ENCODE assay signal across 10 cellular contexts in the genomic region with DNA sequence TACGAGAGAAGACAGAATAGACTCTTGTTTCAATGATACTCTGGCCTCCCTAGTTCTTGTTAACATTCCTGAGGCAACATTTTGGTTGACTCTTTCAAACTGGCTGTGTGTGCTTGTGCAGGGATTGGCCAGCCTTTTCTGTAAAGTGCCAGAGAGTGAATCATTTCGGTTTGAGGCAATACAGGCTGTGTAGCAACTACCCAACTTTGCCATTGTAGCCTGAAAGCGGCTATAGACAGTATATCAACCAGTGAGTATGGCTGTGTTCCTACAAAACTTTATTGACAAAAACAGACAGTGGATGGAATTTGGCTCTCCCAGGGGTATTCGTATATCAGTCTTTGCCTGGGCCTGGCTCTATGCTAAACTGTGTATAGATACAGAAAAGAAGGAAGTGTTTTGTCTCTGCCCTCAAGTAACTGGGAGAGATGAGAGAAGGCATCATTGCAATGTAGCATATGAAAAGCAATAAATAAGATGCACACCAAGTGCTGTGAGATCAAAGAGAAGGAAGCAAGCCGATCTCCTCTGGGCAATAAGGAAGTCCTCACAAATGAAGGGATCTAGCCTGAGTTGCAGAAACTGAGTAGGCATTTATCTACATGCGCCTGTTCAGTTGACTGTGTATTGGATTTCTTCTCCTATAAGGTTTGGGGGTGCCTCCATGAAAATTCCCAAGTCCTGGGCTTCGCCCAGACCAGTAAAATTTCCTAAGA.
DNase-seq lines count a peak whose midpoint lies in the region; TF ChIP-seq lines count a peak whose summit lies in the region.
"Had no signal": no experiment of that assay in that cellular context is flagged by ENCODE, and none has a peak within 500 bp of the region (broad histone marks: within the 10 kb centered on the region; RNA-seq: fewer than 3 reads in every experiment).

No MANE protein-coding gene starts in this region.

- H3K4me1 ChIP-seq in SJSA1 (replicated peaks): peaks cover 26% of the 10 kb centered on the region

- H3K4me3 ChIP-seq in SJSA1 (no peak overlapping the region), fibroblast of villous mesenchyme (ENCODE audit: low read depth, low read length) (no peak overlapping the region)

- H3K27me3 ChIP-seq in SJSA1 (replicated peaks): no peaks in the 10 kb centered on the region

- no peaks in the 10 kb centered on the region for H3K9me3 ChIP-seq in SJSA1 (replicated peaks)

- H3K27ac ChIP-seq in SJSA1: peak overlapping the region; percentile 71

- no peak for TF ChIP-seq CTCF in fibroblast of villous mesenchyme (IDR thresholded peaks at IDR 0.05; ENCODE audit: insufficient read depth, low read depth, low read length)

- DNase-seq in GM04503 (ENCODE audit: low read depth) (peak; percentile 95), SJSA1 (ENCODE audit: low read depth in 1 of 2, low spot score in 2 of 2) (peak; percentile 68 to 72), fibroblast of villous mesenchyme (ENCODE audit: low read depth) (peak; percentile 97), renal cortical epithelial cell (ENCODE audit: low read depth) (peak; percentile 91), amygdala (lab: John Stamatoyannopoulos, UW) (no peak), activated gamma-delta T cell treated with Interleukin-2 at 50 U/mL for 16 hours (no peak)
- no peak for DNase-seq in stimulated activated CD4-positive, alpha-beta T cell treated with anti-CD3 and anti-CD28 coated beads, Interleukin-2, amount 100 ng/mL, for 48 hours
- no peak for DNase-seq in activated CD4-positive, alpha-beta T cell treated with anti-CD3 and anti-CD28 coated beads for 4 hours
- DNase-seq: activated naive CD4-positive, alpha-beta T cell; SHP77 had no signal

- no peaks in the 10 kb centered on the region for H3K36me3 ChIP-seq in SJSA1

Comparison
In these comparisons a context has a peak if more than half of its experiments do, and no peak if none do; other contexts are left out.
1. DNase-seq: peak in GM04503 (single experiment), SJSA1 (2 of 2), fibroblast of villous mesenchyme (single experiment) and renal cortical epithelial cell (single experiment); none in amygdala (0 of 56), stimulated activated CD4-positive, alpha-beta T cell treated with anti-CD3 and anti-CD28 coated beads, Interleukin-2, amount 100 ng/mL, for 48 hours (0 of 2), activated gamma-delta T cell treated with Interleukin-2 at 50 U/mL for 16 hours (single experiment) and activated CD4-positive, alpha-beta T cell treated with anti-CD3 and anti-CD28 coated beads for 4 hours (0 of 2).